Comparison of ENCODE assay signal across 1 cellular context in genomic region chr15:56929389-56929788, GRCh38.
TF ChIP-seq lines count a peak whose summit lies in the region.

No MANE protein-coding gene starts in this region.

TF ChIP-seq in WTC11, 78 proteins besides CTCF, POLR2A, EP300 and RAD21 (continued from another document):
- TF ChIP-seq ZNF532 (CRISPR knock-in tag; IDR thresholded peaks at IDR 0.05; ENCODE audit: borderline replicate concordance) (no peak), KAT7 (CRISPR knock-in tag; IDR thresholded peaks at IDR 0.05; ENCODE audit: borderline replicate concordance) (no peak), ATF1 (CRISPR knock-in tag; IDR thresholded peaks at IDR 0.05) (no peak), GABPB1 (CRISPR knock-in tag; IDR thresholded peaks at IDR 0.05) (no peak), GTF2I (CRISPR knock-in tag; conservative IDR thresholded peaks at IDR 0.05) (no peak), ZNF317 (CRISPR knock-in tag; IDR thresholded peaks at IDR 0.05; ENCODE audit: borderline replicate concordance, low read depth) (no peak), EMX1 (CRISPR knock-in tag; IDR thresholded peaks at IDR 0.05) (no peak), ATF2 (CRISPR knock-in tag; IDR thresholded peaks at IDR 0.05; ENCODE audit: borderline replicate concordance, low read depth) (no peak), AFF4 (CRISPR knock-in tag; IDR thresholded peaks at IDR 0.05; ENCODE audit: borderline replicate concordance) (no peak), E2F5 (CRISPR knock-in tag; IDR thresholded peaks at IDR 0.05) (no peak), RELA (CRISPR knock-in tag; IDR thresholded peaks at IDR 0.05; ENCODE audit: borderline replicate concordance) (no peak)
